ENCODE assay signal across 18 cellular contexts in genomic region chr6:69098910-69099309, GRCh38.
"Had no signal": no experiment of that assay in that cellular context is flagged by ENCODE, and none has a peak within 500 bp of the region (broad histone marks: within the 10 kb centered on the region; RNA-seq: fewer than 3 reads in every experiment).

No MANE protein-coding gene starts in this region.

- H3K9me3 ChIP-seq: body of pancreas, esophagus muscularis mucosa, left ventricle myocardium inferior, thyroid gland had no signal

- H3K27me3 ChIP-seq: body of pancreas, esophagus muscularis mucosa, thyroid gland had no signal

- H3K4me1 ChIP-seq: body of pancreas, esophagus muscularis mucosa, left ventricle myocardium inferior, thyroid gland had no signal

- ATAC-seq: body of pancreas; natural killer cell treated with Interleukin-12 subunit alpha and Interleukin-12 subunit beta and Interleukin-15 and Interleukin-18, amount 100 ng/mL, for 72 hours; stimulated activated effector memory CD8-positive, alpha-beta T cell treated with anti-CD3 and anti-CD28 coated beads, Interleukin-12 subunit alpha, Interleukin-12 subunit beta, amount 100 ng/mL, for 72 hours had no signal

- H3K36me3 Mint-ChIP-seq: activated naive CD8-positive, alpha-beta T cell; natural killer cell treated with Interleukin-12 subunit alpha and Interleukin-12 subunit beta and Interleukin-15 and Interleukin-18, amount 100 ng/mL, for 72 hours; stimulated activated effector memory CD8-positive, alpha-beta T cell treated with anti-CD3 and anti-CD28 coated beads, Interleukin-12 subunit alpha, Interleukin-12 subunit beta, amount 100 ng/mL, for 72 hours had no signal

- H3K4me3 Mint-ChIP-seq: activated CD4-positive, alpha-beta T cell treated with anti-CD3 and anti-CD28 coated beads, Interleukin-2, amount 10 ng/mL, durations not matched to agents 24 days and 14 days; activated naive CD8-positive, alpha-beta T cell; natural killer cell treated with Interleukin-12 subunit alpha and Interleukin-12 subunit beta and Interleukin-15 and Interleukin-18, amount 100 ng/mL, for 72 hours; stimulated activated effector memory CD8-positive, alpha-beta T cell treated with anti-CD3 and anti-CD28 coated beads, Interleukin-12 subunit alpha, Interleukin-12 subunit beta, amount 100 ng/mL, for 72 hours had no signal

- H3K27ac ChIP-seq: body of pancreas, esophagus muscularis mucosa, left ventricle myocardium inferior, thyroid gland had no signal

- H3K4me1 Mint-ChIP-seq: activated CD4-positive, alpha-beta T cell treated with anti-CD3 and anti-CD28 coated beads, Interleukin-2, amount 10 ng/mL, durations not matched to agents 24 days and 14 days; stimulated activated effector memory CD8-positive, alpha-beta T cell treated with anti-CD3 and anti-CD28 coated beads, Interleukin-12 subunit alpha, Interleukin-12 subunit beta, amount 100 ng/mL, for 72 hours had no signal

- H3K27me3 Mint-ChIP-seq: activated CD4-positive, alpha-beta T cell treated with anti-CD3 and anti-CD28 coated beads, Interleukin-2, amount 10 ng/mL, durations not matched to agents 24 days and 14 days; activated naive CD8-positive, alpha-beta T cell; natural killer cell treated with Interleukin-12 subunit alpha and Interleukin-12 subunit beta and Interleukin-15 and Interleukin-18, amount 100 ng/mL, for 72 hours had no signal

- H3K27ac Mint-ChIP-seq: activated CD4-positive, alpha-beta T cell treated with anti-CD3 and anti-CD28 coated beads, Interleukin-2, amount 10 ng/mL, durations not matched to agents 24 days and 14 days; activated naive CD8-positive, alpha-beta T cell; natural killer cell treated with Interleukin-12 subunit alpha and Interleukin-12 subunit beta and Interleukin-15 and Interleukin-18, amount 100 ng/mL, for 72 hours; stimulated activated effector memory CD8-positive, alpha-beta T cell treated with anti-CD3 and anti-CD28 coated beads, Interleukin-12 subunit alpha, Interleukin-12 subunit beta, amount 100 ng/mL, for 72 hours had no signal

- DNase-seq: activated CD4-positive, alpha-beta T cell treated with anti-CD3 and anti-CD28 coated beads, Interleukin-2, amount 10 ng/mL, durations not matched to agents 24 days and 14 days; activated CD4-positive, CD25-positive, alpha-beta regulatory T cell; activated gamma-delta T cell treated with Interleukin-2 at 50 U/mL for 16 hours; amniotic stem cell; body of pancreas; caudate nucleus; glutamatergic neuron; hypothalamus; left ventricle myocardium inferior; mesendoderm; nucleus accumbens; posterior cingulate gyrus; retina; thyroid gland had no signal

- H3K9me3 Mint-ChIP-seq: activated CD4-positive, alpha-beta T cell treated with anti-CD3 and anti-CD28 coated beads, Interleukin-2, amount 10 ng/mL, durations not matched to agents 24 days and 14 days; natural killer cell treated with Interleukin-12 subunit alpha and Interleukin-12 subunit beta and Interleukin-15 and Interleukin-18, amount 100 ng/mL, for 72 hours had no signal

- H3K4me3 ChIP-seq: body of pancreas, esophagus muscularis mucosa, left ventricle myocardium inferior, thyroid gland had no signal
